In genomic region chr9:87518702-87519335, GRCh38 we compare ENCODE assay signal across 11 cellular contexts. TPM values are rescaled to one million over a fixed set of nuclear protein-coding genes. Genes with fewer than 3 reads are reported as not detected.
A peak's percentile ranks its signal among the peaks of the same experiment; 100 is the strongest.
DNase-seq lines count a peak whose midpoint lies in the region; FAIRE-seq and TF ChIP-seq lines count a peak whose summit lies in the region.
"Had no signal": no experiment of that assay in that cellular context is flagged by ENCODE, and none has a peak within 500 bp of the region (broad histone marks: within the 10 kb centered on the region; RNA-seq: fewer than 3 reads in every experiment).

No MANE protein-coding gene starts in this region.

- H2AK5ac ChIP-seq in neuronal stem cell (ENCODE audit: low read depth, low read length), result no peak overlapping the region

- peak overlapping the region; percentile 25 for H3K14ac ChIP-seq in neuronal stem cell (ENCODE audit: low read length)

- H2AFZ ChIP-seq in neuronal stem cell (ENCODE audit: low read length), result no peak overlapping the region

- intact Hi-C loops in A673 (cut with micrococcal nuclease; ENCODE audit: unreplicated experiment) (no loop called here), esophagus squamous epithelium (cut with DNase I) (no loop called here)

- no peak overlapping the region for H2BK15ac ChIP-seq in neuronal stem cell (ENCODE audit: low read length)

- peaks cover 4% of the 10 kb centered on the region for H3K4me1 Mint-ChIP-seq in activated T-cell treated with anti-CD3 and anti-CD28 coated beads, Interleukin-2, amount 50 U/mL, for 24 hours (ENCODE audit: low read depth)

- H2BK12ac ChIP-seq in neuronal stem cell (ENCODE audit: low read length), result no peak overlapping the region

- H2BK120ac ChIP-seq in neuronal stem cell (ENCODE audit: low read depth, low read length), result no peak overlapping the region

- H3K9me3 Mint-ChIP-seq in activated T-cell treated with anti-CD3 and anti-CD28 coated beads, Interleukin-2, amount 50 U/mL, for 24 hours, result no peaks in the 10 kb centered on the region
- H3K9me3 Mint-ChIP-seq: neural crest cell had no signal

- H3K9ac ChIP-seq in neuronal stem cell (ENCODE audit: low read depth, low read length, poor library complexity), result no peak overlapping the region

- TF ChIP-seq CTCF in A673 (conservative IDR thresholded peaks at IDR 0.05; ENCODE audit: low read depth, low read length), result no peak
- TF ChIP-seq CTCF in NB4 (IDR thresholded peaks at IDR 0.05; ENCODE audit: low read depth, low read length), result no peak
- TF ChIP-seq CTCF in esophagus squamous epithelium (IDR thresholded peaks at IDR 0.05), result no peak

- H3K18ac ChIP-seq in neuronal stem cell (ENCODE audit: low read length), result no peak overlapping the region

- no peak overlapping the region for H3K27ac Mint-ChIP-seq in activated T-cell treated with anti-CD3 and anti-CD28 coated beads, Interleukin-2, amount 50 U/mL, for 24 hours

- H3K9me3 ChIP-seq in A673 (ENCODE audit: low read depth, low read length, poor library complexity, severe bottlenecking), result no peaks in the 10 kb centered on the region
- H3K9me3 ChIP-seq in esophagus squamous epithelium, result no peaks in the 10 kb centered on the region
- peaks cover 0 to 19% of the 10 kb centered on the region in 2 donors for H3K9me3 ChIP-seq in neuronal stem cell (replicated peaks in 1 of 2; ENCODE audit: control insufficient read depth in 2 of 2, insufficient read depth in 1 of 2, low read depth in 1 of 2, low read length in 2 of 2)

- peak; percentile 89 for DNase-seq in A673 (ENCODE audit: low spot score)
- DNase-seq in NB4 (ENCODE audit: low read depth), result peak; percentile 77
- no peak for DNase-seq in esophagus squamous epithelium (lab: John Stamatoyannopoulos, UW)
- no peak for DNase-seq in neuronal stem cell (ENCODE audit: low spot score)
- no peak for DNase-seq in NCI-H2107 (lab: John Stamatoyannopoulos, UW)
- no peak for DNase-seq in COLO668 (lab: John Stamatoyannopoulos, UW; ENCODE audit: unreplicated experiment)
- DNase-seq in RCC 7860 (ENCODE audit: low spot score), result no peak
- DNase-seq in activated T-cell treated with anti-CD3 and anti-CD28 coated beads, Interleukin-2, amount 50 U/mL, for 24 hours, result no peak
- DNase-seq: NCI-H1105 treated with DMSO at 0.1 percent for 48 hours, PC-3 had no signal

- no peak overlapping the region for H4K91ac ChIP-seq in neuronal stem cell (ENCODE audit: low read depth, low read length, poor library complexity)

- no peak overlapping the region for H3K23ac ChIP-seq in neuronal stem cell (ENCODE audit: low read depth, low read length, poor library complexity)

- H3K27me3 Mint-ChIP-seq in activated T-cell treated with anti-CD3 and anti-CD28 coated beads, Interleukin-2, amount 50 U/mL, for 24 hours, result peaks cover 16% of the 10 kb centered on the region

- peaks cover 58% of the 10 kb centered on the region for H3K36me3 ChIP-seq in A673 (ENCODE audit: insufficient read depth, low read length, poor library complexity, severe bottlenecking)
- no peaks in the 10 kb centered on the region for H3K36me3 ChIP-seq in esophagus squamous epithelium
- H3K36me3 ChIP-seq in neuronal stem cell (replicated peaks in 1 of 2; ENCODE audit: control insufficient read depth in 2 of 2, insufficient read depth in 2 of 2, low read length in 2 of 2), result peaks cover 1 to 33% of the 10 kb centered on the region in 2 donors

- H3K4me3 ChIP-seq in A673 (ENCODE audit: low read depth, low read length, poor library complexity, severe bottlenecking) (no peak overlapping the region), NB4 (ENCODE audit: low read depth, low read length) (no peak overlapping the region), esophagus squamous epithelium (no peak overlapping the region), neuronal stem cell (ENCODE audit: low read length in 2 of 2) (no peak overlapping the region)

- no peak overlapping the region for H3K4ac ChIP-seq in neuronal stem cell (ENCODE audit: low read length)

- H3K79me1 ChIP-seq in neuronal stem cell (ENCODE audit: low read depth, low read length), result peaks cover under 1% of the 10 kb centered on the region

- POLR2A ChIA-PET in A673 (lab: Charles Lee; ENCODE audit: low non-redundant PET), result no interaction called here

- H3K27me3 ChIP-seq in A673 (replicated peaks; ENCODE audit: insufficient read depth, low read depth, low read length, poor library complexity) (no peaks in the 10 kb centered on the region), esophagus squamous epithelium (no peaks in the 10 kb centered on the region), neuronal stem cell (ENCODE audit: control insufficient read depth in 3 of 3, insufficient read depth in 3 of 3, low read depth in 1 of 3, low read length in 3 of 3) (no peaks in the 10 kb centered on the region)

- no peak overlapping the region for H3K4me3 Mint-ChIP-seq in activated T-cell treated with anti-CD3 and anti-CD28 coated beads, Interleukin-2, amount 50 U/mL, for 24 hours
- H3K4me3 Mint-ChIP-seq: neural crest cell had no signal

- no peaks in the 10 kb centered on the region for H3K36me3 Mint-ChIP-seq in activated T-cell treated with anti-CD3 and anti-CD28 coated beads, Interleukin-2, amount 50 U/mL, for 24 hours (ENCODE audit: low read depth)

- FAIRE-seq in RCC 7860 (lab: Jason Lieb, UNC), result no peak

- no peak overlapping the region for H4K8ac ChIP-seq in neuronal stem cell (ENCODE audit: low read depth, low read length)

- WGBS in esophagus squamous epithelium, 2 donors, result 28 to 32% methylated on average over 12 of the region's 12 CpGs
- WGBS in neuronal stem cell (ENCODE audit: extremely low coverage in 2 of 2, insufficient read length in 2 of 2, insufficient replicate concordance in 1 of 2), 2 donors, result no CpG with 5 or more reads among the region's 12 CpGs

- H2BK5ac ChIP-seq in neuronal stem cell (ENCODE audit: low read length), result no peak overlapping the region

- no peak overlapping the region for H3K4me2 ChIP-seq in neuronal stem cell (ENCODE audit: insufficient read depth, low read length, poor library complexity, severe bottlenecking)

- CTCF ChIA-PET in A673 (lab: Charles Lee), result interaction anchor here (1.2 kb wide), 1 partner anchor 11 kb away, joined by 4 read pairs; no protein-coding TSS in a partner anchor

- H3K27ac ChIP-seq in A673 (ENCODE audit: low read depth, low read length, poor library complexity, severe bottlenecking) (peak overlapping the region; percentile 72), esophagus squamous epithelium (peak overlapping the region in 3 of 4 donors; percentile 31 to 66 (median 65)), neuronal stem cell (replicated peaks; ENCODE audit: low read length) (no peak overlapping the region)

- TF ChIP-seq POLR2A in NB4 (IDR thresholded peaks at IDR 0.05; ENCODE audit: extremely low read depth, insufficient read length) (no peak), esophagus squamous epithelium (IDR thresholded peaks at IDR 0.05) (no peak)

- BruUV-seq in A673 (replicated peaks; lab: Mats Ljungman, UMichigan), result no TSS peak

- peaks cover 82% of the 10 kb centered on the region for H3K4me1 ChIP-seq in A673 (ENCODE audit: insufficient read depth, low read length, poor library complexity, severe bottlenecking)
- peaks cover 8 to 50% (median 26%) of the 10 kb centered on the region in 3 donors for H3K4me1 ChIP-seq in esophagus squamous epithelium
- H3K4me1 ChIP-seq in neuronal stem cell (ENCODE audit: control insufficient read depth in 2 of 2, insufficient read depth in 1 of 2, low read depth in 1 of 2, low read length in 2 of 2), result peaks cover 2 to 16% of the 10 kb centered on the region in 2 donors

RNA-seq across cellular contexts. Expression of gene DAPK1, which starts 21.2 kb away (rescaled TPM):
- 380 and 386 TPM in 2 replicates for total RNA-seq in A673 (2021)
- 10 to 100 TPM in 1 of 4 donors, 1 to 10 TPM in 3; 2.2 to 14.5 (median 5.5) TPM for total RNA-seq in esophagus squamous epithelium
- polyA plus RNA-seq in neuronal stem cell (2013, experiment 1 of 2), result 19.4 TPM
- 18.9 TPM for polyA plus RNA-seq in neuronal stem cell (2013, experiment 2 of 2)
- total RNA-seq: PC-3 had no signal

Comparison
In these comparisons a context has a peak if more than half of its experiments do, and no peak if none do; other contexts are left out.
1. DNase-seq: peak in A673 (single experiment) and NB4 (single experiment); none in esophagus squamous epithelium (single experiment), neuronal stem cell (single experiment), NCI-H2107 (single experiment), COLO668 (single experiment), RCC 7860 (single experiment) and activated T-cell treated with anti-CD3 and anti-CD28 coated beads, Interleukin-2, amount 50 U/mL, for 24 hours (single experiment).
2. RNA of gene DAPK1, which starts 21.2 kb away (total RNA-seq): 380 to 386 TPM in A673; 2.2 to 14.5 TPM in esophagus squamous epithelium; every median in the first group is over 10 times any median in the second.